Comparison of ENCODE assay signal across 8 cellular contexts in the genomic region with DNA sequence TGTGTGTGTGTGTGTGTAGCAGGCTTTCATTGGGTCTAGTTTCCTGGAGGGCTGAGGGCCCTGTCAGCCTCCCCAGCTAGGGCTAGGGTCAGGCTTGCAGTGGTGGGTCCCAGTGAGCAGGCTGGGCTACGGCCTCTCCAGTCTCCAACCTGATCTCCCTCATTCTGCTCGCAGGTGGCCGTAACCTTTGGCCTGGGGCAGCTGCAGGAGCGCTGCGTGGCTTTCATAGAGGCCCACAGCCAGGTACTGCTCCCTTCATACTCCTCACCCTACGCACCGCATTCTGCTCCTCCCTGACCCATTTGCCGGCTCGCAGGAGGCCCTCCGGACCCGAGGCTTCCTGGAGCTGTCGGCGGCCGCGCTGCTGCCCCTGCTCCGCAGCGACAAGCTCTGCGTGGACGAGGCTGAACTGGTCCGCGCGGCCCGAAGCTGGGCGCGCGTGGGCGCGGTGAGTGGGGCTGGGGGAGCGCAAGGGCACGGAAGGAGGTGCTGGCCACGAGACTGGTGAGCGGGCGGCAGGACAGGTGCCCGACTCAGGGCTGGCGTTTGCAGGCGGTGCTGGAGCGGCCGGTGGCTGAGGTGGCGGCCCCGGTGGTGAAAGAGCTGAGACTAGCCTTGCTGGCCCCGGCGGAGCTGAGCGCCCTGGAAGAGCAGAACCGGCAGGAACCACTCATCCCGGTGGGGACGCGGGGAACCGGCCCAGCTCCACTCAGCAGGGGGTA. TPM values are rescaled to one million over a fixed set of nuclear protein-coding genes. Genes with fewer than 3 reads are reported as not detected.
DNase-seq lines count a peak whose midpoint lies in the region; ATAC-seq lines count a peak whose summit lies in the region.

No MANE protein-coding gene starts in this region.

- peaks cover 27% of the 10 kb centered on the region for H3K79me2 ChIP-seq in GM23248 (ENCODE audit: insufficient read depth)

- no peaks in the 10 kb centered on the region for H3K9me2 ChIP-seq in GM23248 (ENCODE audit: insufficient read depth)

- H3K4me2 ChIP-seq in GM23248 (ENCODE audit: unreplicated experiment), result peak overlapping the region; percentile 38

- intact Hi-C loops in right cardiac atrium (cut with DNase I), result no loop called here

- 83 to 86% methylated on average over 40 to 48 of the region's 48 CpGs for WGBS in GM23248 (ENCODE audit: low coverage in 1 of 2, low lambda C conversion rate in 2 of 2, missing lambda C conversion rate in 2 of 2), 2 experiments
- whole genome bisulfite sequencing in right cardiac atrium, result 58% methylated on average over 48 of the region's 48 CpGs

- peaks cover 9 to 14% of the 10 kb centered on the region in 2 donors for H3K36me3 Mint-ChIP-seq in activated T-cell treated with anti-CD3 and anti-CD28 coated beads, Interleukin-2, amount 50 U/mL, for 72 hours (ENCODE audit: insufficient read depth in 2 of 2)

- H3K36me3 ChIP-seq in GM23248 (ENCODE audit: low read depth), result peaks cover 6% of the 10 kb centered on the region; the same call in 1 of the 2 replicates

- H2AFZ ChIP-seq in GM23248, result no peak overlapping the region

- no peak for ATAC-seq in activated T-cell treated with anti-CD3 and anti-CD28 coated beads, Interleukin-2, amount 50 U/mL, for 72 hours (replicated peaks in 1 of 2)
- ATAC-seq in right cardiac atrium (peak in 1 of 2 donors; percentile 1), HG03521 (IDR thresholded peaks at IDR 0.05; ENCODE audit: unreplicated experiment) (no peak)

- in situ Hi-C loops in GM23248 (cut with MboI), result no loop called here

- H3K27me3 ChIP-seq in GM23248 (replicated peaks; ENCODE audit: insufficient read depth) (no peaks in the 10 kb centered on the region), right cardiac atrium (ENCODE audit: control insufficient read depth, insufficient read depth) (no peaks in the 10 kb centered on the region)

- H3K4me1 Mint-ChIP-seq in activated T-cell treated with anti-CD3 and anti-CD28 coated beads, Interleukin-2, amount 50 U/mL, for 72 hours (ENCODE audit: low read depth), result peaks cover 77% of the 10 kb centered on the region

- H3K27me3 Mint-ChIP-seq in activated T-cell treated with anti-CD3 and anti-CD28 coated beads, Interleukin-2, amount 50 U/mL, for 72 hours (ENCODE audit: low read depth), result no peaks in the 10 kb centered on the region

- H3K4me3 ChIP-seq in GM23248, result no peak overlapping the region
- H3K4me3 ChIP-seq in right cardiac atrium (ENCODE audit: low read length), result peak overlapping the region; percentile 17
- peak overlapping the region; percentile 30 for H3K4me3 ChIP-seq in skeletal muscle cell (ENCODE audit: low read depth, low read length)

- peak overlapping the region; percentile 57; the same call in 1 of the 2 replicates for H3K27ac ChIP-seq in GM23248
- H3K27ac ChIP-seq in right cardiac atrium (ENCODE audit: low read length), result peak overlapping the region; percentile 26

- H3K27ac Mint-ChIP-seq in activated T-cell treated with anti-CD3 and anti-CD28 coated beads, Interleukin-2, amount 50 U/mL, for 72 hours, result peak overlapping the region; percentile 20

- H3K9me3 ChIP-seq in GM23248 (ENCODE audit: low read depth) (no peaks in the 10 kb centered on the region), right cardiac atrium (ENCODE audit: control insufficient read depth, low read length) (no peaks in the 10 kb centered on the region)

- H3K4me3 Mint-ChIP-seq in activated T-cell treated with anti-CD3 and anti-CD28 coated beads, Interleukin-2, amount 50 U/mL, for 72 hours, result peak overlapping the region; percentile 84 to 99

- no peak overlapping the region for H3K9ac ChIP-seq in GM23248

- no peaks in the 10 kb centered on the region for H3K9me3 Mint-ChIP-seq in activated T-cell treated with anti-CD3 and anti-CD28 coated beads, Interleukin-2, amount 50 U/mL, for 72 hours

- DNase-seq in GM23248 (no peak), right cardiac atrium (peak in 2 of 3 donors; percentile 52 to 67), skeletal muscle cell (ENCODE audit: low read depth) (no peak), mesenteric fat pad (ENCODE audit: low spot score) (no peak), NOMO-1 treated with DMSO at 0.1 percent for 48 hours (lab: John Stamatoyannopoulos, UW; ENCODE audit: unreplicated experiment) (no peak), NCI-H748 treated with DMSO at 0.1 percent for 48 hours (lab: John Stamatoyannopoulos, UW) (no peak)
- DNase-seq in activated T-cell treated with anti-CD3 and anti-CD28 coated beads, Interleukin-2, amount 50 U/mL, for 72 hours, result no peak

- peaks cover 70% of the 10 kb centered on the region for H3F3A ChIP-seq in GM23248 (ENCODE audit: insufficient read depth)

- H3K4me1 ChIP-seq in GM23248 (ENCODE audit: insufficient read depth) (peaks cover 62% of the 10 kb centered on the region), right cardiac atrium (ENCODE audit: control insufficient read depth, insufficient read depth, low read length) (peaks cover 22% of the 10 kb centered on the region)

- no peaks in the 10 kb centered on the region for H4K20me1 ChIP-seq in GM23248 (ENCODE audit: insufficient read depth)

RNA-seq across cellular contexts. Expression of a gene that starts 4.7 kb away (rescaled TPM):
- total RNA-seq in GM23248 (2014; rRNA removed; shearing (Covaris generic)), result 8.0 and 12.0 TPM in 2 replicates
- polyA plus RNA-seq in GM23248 (2016; fragmentation: Nextera tagmentation; extraction: Ambion mirVana), result 9.4 and 12.1 TPM in 2 replicates
- 10 to 100 TPM in 1 of 2 donors, 1 to 10 TPM in 1; 9.4 to 16.8 TPM for total RNA-seq in activated T-cell treated with anti-CD3 and anti-CD28 coated beads, Interleukin-2, amount 50 U/mL, for 72 hours
- total RNA-seq in right cardiac atrium, result 1 to 10 TPM; 5.1 to 8.8 (median 5.7) TPM
- polyA plus RNA-seq in right cardiac atrium, result 6.4 TPM
- 26.1 TPM for total RNA-seq in mesenteric fat pad

RNA-seq across cellular contexts. Expression of a gene that starts 5.8 kb away (rescaled TPM):
- total RNA-seq in GM23248 (2014; rRNA removed; shearing (Covaris generic)), result not detected in 2 replicates
- polyA plus RNA-seq in GM23248 (2016; fragmentation: Nextera tagmentation; extraction: Ambion mirVana) (0.52 and 0.59 TPM in 2 replicates), right cardiac atrium (1.1 TPM)
- 1 to 10 TPM in 1 of 2 donors, not detected in 1; 1.5 TPM for total RNA-seq in activated T-cell treated with anti-CD3 and anti-CD28 coated beads, Interleukin-2, amount 50 U/mL, for 72 hours
- total RNA-seq in right cardiac atrium (under 1 TPM in 3 of 4 donors, not detected in 1; 0.44 to 0.74 (median 0.47) TPM), mesenteric fat pad (not detected)

RNA-seq across cellular contexts. Expression of a gene that starts 12.8 kb away (rescaled TPM):
- total RNA-seq in GM23248 (2014; rRNA removed; shearing (Covaris generic)), result 28.5 and 30.7 TPM in 2 replicates
- polyA plus RNA-seq in GM23248 (2016; fragmentation: Nextera tagmentation; extraction: Ambion mirVana) (29.8 and 30.2 TPM in 2 replicates), right cardiac atrium (11.0 TPM)
- 10 to 100 TPM; 53.4 to 60.7 TPM for total RNA-seq in activated T-cell treated with anti-CD3 and anti-CD28 coated beads, Interleukin-2, amount 50 U/mL, for 72 hours
- total RNA-seq in right cardiac atrium (10 to 100 TPM in 1 of 4 donors, 1 to 10 TPM in 3; 6.0 to 11.4 (median 8.2) TPM), mesenteric fat pad (78.0 TPM)

RNA-seq across cellular contexts. Expression of a gene that starts 25.0 kb away (rescaled TPM):
- total RNA-seq in GM23248 (2014; rRNA removed; shearing (Covaris generic)), result 0.32 and 0.76 TPM in 2 replicates
- polyA plus RNA-seq in GM23248 (2016; fragmentation: Nextera tagmentation; extraction: Ambion mirVana) (0.30 and 0.31 TPM in 2 replicates), right cardiac atrium (0.18 TPM)
- total RNA-seq in activated T-cell treated with anti-CD3 and anti-CD28 coated beads, Interleukin-2, amount 50 U/mL, for 72 hours, result 1 to 10 TPM; 2.5 to 2.6 TPM
- total RNA-seq in right cardiac atrium (under 1 TPM; 0.14 to 0.28 (median 0.22) TPM), mesenteric fat pad (0.19 TPM)

RNA-seq across cellular contexts. Expression of a gene that starts 30.1 kb away (rescaled TPM):
- 0.11 and 0.13 TPM in 2 replicates for total RNA-seq in GM23248 (2014; rRNA removed; shearing (Covaris generic))
- 0.05 and 0.11 TPM in 2 replicates for polyA plus RNA-seq in GM23248 (2016; fragmentation: Nextera tagmentation; extraction: Ambion mirVana)
- 1 to 10 TPM; 1.8 to 3.2 TPM for total RNA-seq in activated T-cell treated with anti-CD3 and anti-CD28 coated beads, Interleukin-2, amount 50 U/mL, for 72 hours
- total RNA-seq in right cardiac atrium, result under 1 TPM; 0.28 to 0.79 (median 0.54) TPM
- 0.34 TPM for polyA plus RNA-seq in right cardiac atrium
- 0.93 TPM for total RNA-seq in mesenteric fat pad

Comparison
In these comparisons a context has a peak if more than half of its experiments do, and no peak if none do; other contexts are left out.
1. DNase-seq: peak in right cardiac atrium (2 of 3); none in GM23248 (single experiment), activated T-cell treated with anti-CD3 and anti-CD28 coated beads, Interleukin-2, amount 50 U/mL, for 72 hours (0 of 2), skeletal muscle cell (single experiment), mesenteric fat pad (single experiment), NOMO-1 treated with DMSO at 0.1 percent for 48 hours (single experiment) and NCI-H748 treated with DMSO at 0.1 percent for 48 hours (single experiment).